ENCODE assay signal across 1 cellular context in genomic region chr3:24624938-24625681, GRCh38.
TF ChIP-seq lines count a peak whose summit lies in the region.

No MANE protein-coding gene starts in this region.

TF ChIP-seq in HEK293, 187 proteins besides CTCF, POLR2A, EP300 and RAD21 (continued from another document):
- TF ChIP-seq ZNF529 (tag by site-specific recombination; IDR thresholded peaks at IDR 0.05; ENCODE audit: insufficient replicate concordance) (no peak), EGR2 (tag by site-specific recombination; IDR thresholded peaks at IDR 0.05; ENCODE audit: low read depth) (no peak), ZFP37 (tag by site-specific recombination; IDR thresholded peaks at IDR 0.05) (no peak), ZNF768 (tag by site-specific recombination; IDR thresholded peaks at IDR 0.05) (no peak), ZNF747 (tag by site-specific recombination; IDR thresholded peaks at IDR 0.05) (no peak), ZNF792 (tag by site-specific recombination; IDR thresholded peaks at IDR 0.05) (no peak), ZNF629 (tag by site-specific recombination; IDR thresholded peaks at IDR 0.05) (no peak)
TF ChIP-seq in HEK293: peak in this region for 2.
